15 cellular contexts compared by ENCODE assay signal in genomic region chrX:151870603-151871002, GRCh38. TPM values are rescaled to one million over a fixed set of nuclear protein-coding genes. Genes with fewer than 3 reads are reported as not detected.
A peak's percentile ranks its signal among the peaks of the same experiment; 100 is the strongest.
DNase-seq lines count a peak whose midpoint lies in the region; ATAC-seq, FAIRE-seq and TF ChIP-seq lines count a peak whose summit lies in the region.
"Had no signal": no experiment of that assay in that cellular context is flagged by ENCODE, and none has a peak within 500 bp of the region (broad histone marks: within the 10 kb centered on the region; RNA-seq: fewer than 3 reads in every experiment).

No MANE protein-coding gene starts in this region.

- ATAC-seq in A549 = peak; percentile 82 to 84
- ATAC-seq in HG03139 (IDR thresholded peaks at IDR 0.05; ENCODE audit: unreplicated experiment) = no peak
- ATAC-seq in HG03432 (IDR thresholded peaks at IDR 0.05; ENCODE audit: unreplicated experiment) = no peak
- no peak for ATAC-seq in HG03280 (IDR thresholded peaks at IDR 0.05; ENCODE audit: unreplicated experiment)

- no peak overlapping the region for H2AFZ ChIP-seq in astrocyte (ENCODE audit: low read depth, low read length)
- H2AFZ ChIP-seq: parathyroid adenoma had no signal

- peak overlapping the region; percentile 90 for H3K9ac ChIP-seq in astrocyte (ENCODE audit: low read length)
- no peak overlapping the region for H3K9ac ChIP-seq in colonic mucosa (ENCODE audit: low read depth in 2 of 2, low read length in 2 of 2)
- H3K9ac ChIP-seq: parathyroid adenoma had no signal

- H3K4me1 Mint-ChIP-seq in astrocyte (ENCODE audit: low read depth, unreplicated experiment) = peaks cover 17% of the 10 kb centered on the region

- CTCF ChIA-PET in A549 (lab: Yijun Ruan, JAX) = interaction anchor here (0.8 to 1.6 kb wide), 4 partner anchors 42 to 168 kb away, joined by 3 to 6 read pairs (median 4); no protein-coding TSS in a partner anchor

- no peaks in the 10 kb centered on the region for H4K20me1 ChIP-seq in astrocyte (ENCODE audit: insufficient read depth, low read length)

- intact Hi-C loops in colonic mucosa (cut with DNase I) = no loop called here

- peak overlapping the region; percentile 96 for H3K27ac Mint-ChIP-seq in astrocyte (ENCODE audit: unreplicated experiment)

- no peaks in the 10 kb centered on the region for H3K36me3 Mint-ChIP-seq in astrocyte (ENCODE audit: low read depth, unreplicated experiment)

- TF ChIP-seq EP300 in A549 (IDR thresholded peaks at IDR 0.05) = no peak

- peaks cover 3% of the 10 kb centered on the region for H3K27me3 Mint-ChIP-seq in astrocyte (ENCODE audit: low read depth, unreplicated experiment)

- peak; percentile 97 for FAIRE-seq in A549 (lab: Jason Lieb, UNC)
- FAIRE-seq in astrocyte (lab: Jason Lieb, UNC) = peak; percentile 100
- FAIRE-seq: A204.1 had no signal

- H3K27me3 ChIP-seq in astrocyte (ENCODE audit: insufficient read depth, low read length) (no peaks in the 10 kb centered on the region), colonic mucosa (no peaks in the 10 kb centered on the region)

- TF ChIP-seq CTCF in A549 (IDR thresholded peaks at IDR 0.05) (no peak), astrocyte (IDR thresholded peaks at IDR 0.05; ENCODE audit: insufficient read depth, low read depth, low read length) (no peak), colonic mucosa (IDR thresholded peaks at IDR 0.05) (no peak)

- peaks cover 40% of the 10 kb centered on the region for H3K4me1 ChIP-seq in A549
- H3K4me1 ChIP-seq in astrocyte (ENCODE audit: insufficient read depth, low read length) = peaks cover 18% of the 10 kb centered on the region
- no peaks in the 10 kb centered on the region for H3K4me1 ChIP-seq in colonic mucosa
- H3K4me1 ChIP-seq: parathyroid adenoma had no signal

- peaks cover 21% of the 10 kb centered on the region for H3K9me3 ChIP-seq in A549
- H3K9me3 ChIP-seq in astrocyte (ENCODE audit: insufficient read depth, low read depth, low read length) = no peaks in the 10 kb centered on the region
- H3K9me3 ChIP-seq in colonic mucosa = no peaks in the 10 kb centered on the region

- H3K4me3 ChIP-seq in A549 = no peak overlapping the region
- peak overlapping the region; percentile 48 for H3K4me3 ChIP-seq in astrocyte (ENCODE audit: insufficient read depth, low read depth, low read length)
- H3K4me3 ChIP-seq in colonic mucosa = no peak overlapping the region
- H3K4me3 ChIP-seq: lung had no signal

- H3K4me3 Mint-ChIP-seq in astrocyte (ENCODE audit: unreplicated experiment) = no peak overlapping the region

- no peak for TF ChIP-seq POLR2A in A549 (IDR thresholded peaks at IDR 0.05; ENCODE audit: low read length)

- TF ChIP-seq RAD21 in A549 (conservative IDR thresholded peaks at IDR 0.05 in 1 of 2, IDR thresholded peaks at IDR 0.05 in 1 of 2) = 0 out of 5 replicates have a peak, but pooled peaks of 1 of the 2 experiments have one; percentile 19

- H3K4me2 ChIP-seq in A549 (peak overlapping the region; percentile 83), astrocyte (ENCODE audit: low read length) (peak overlapping the region; percentile 86)

- H3K9me3 Mint-ChIP-seq in astrocyte (ENCODE audit: unreplicated experiment) = peaks cover 2% of the 10 kb centered on the region

- no peaks in the 10 kb centered on the region for H3K79me2 ChIP-seq in astrocyte (ENCODE audit: insufficient read depth, low read length)
- H3K79me2 ChIP-seq: parathyroid adenoma had no signal

- peak; percentile 35 to 70 for DNase-seq in A549 (ENCODE audit: low read depth in 1 of 2, low spot score in 1 of 2)
- peak; percentile 71 for DNase-seq in HS-27A (ENCODE audit: low read depth)
- DNase-seq in astrocyte (ENCODE audit: low read depth) = peak; percentile 90
- DNase-seq in glomerular endothelial cell (ENCODE audit: extremely low read depth, low read depth, low spot score) = peak; percentile 37
- DNase-seq in colonic mucosa = no peak
- DNase-seq: central memory CD4-positive, alpha-beta T cell; RPMI8226; substantia nigra had no signal

- POLR2A ChIA-PET in A549 (lab: Yijun Ruan, JAX) = interaction anchor here (1.1 to 1.6 kb wide), 4 partner anchors 32 to 117 kb away, joined by 3 to 8 read pairs (median 6); no protein-coding TSS in a partner anchor

- H3K36me3 ChIP-seq in astrocyte (ENCODE audit: insufficient read depth, low read length) (no peaks in the 10 kb centered on the region), colonic mucosa (no peaks in the 10 kb centered on the region)

- WGBS in A549 (ENCODE audit: missing lambda C conversion rate) = 0% methylated on average over 1 of the region's 1 CpG

- H3K27ac ChIP-seq in A549 (peak overlapping the region; percentile 96 to 97), astrocyte (ENCODE audit: low read depth, low read length) (peak overlapping the region; percentile 99), colonic mucosa (no peak overlapping the region)
- H3K27ac ChIP-seq: parathyroid adenoma, VCaP had no signal

TF ChIP-seq in A549, 52 proteins besides CTCF, POLR2A, EP300 and RAD21:
- TF ChIP-seq CEBPB (IDR thresholded peaks at IDR 0.05) (peak in 1 of 2 experiments; percentile 53; a peak in 2 of 4 replicates), MYC (IDR thresholded peaks at IDR 0.05; ENCODE audit: borderline replicate concordance, low read length) (no peak), MAZ (IDR thresholded peaks at IDR 0.05; ENCODE audit: borderline replicate concordance, low read depth, low read length) (no peak), POLR2AphosphoS2 (conservative IDR thresholded peaks at IDR 0.05; ENCODE audit: low read length) (no peak), HOXA7 (CRISPR knock-in tag; IDR thresholded peaks at IDR 0.05) (no peak), RCOR1 (IDR thresholded peaks at IDR 0.05; ENCODE audit: low read depth, low read length) (no peak), JUNB (IDR thresholded peaks at IDR 0.05) (0 out of 2 replicates have a peak, but pooled peaks have one; percentile 44), SMC3 (IDR thresholded peaks at IDR 0.05) (no peak), RARB (CRISPR knock-in tag; IDR thresholded peaks at IDR 0.05) (no peak), GATA3 (IDR thresholded peaks at IDR 0.05; ENCODE audit: borderline replicate concordance) (peak; percentile 63; the same call in 1 of the 2 replicates), MAX (IDR thresholded peaks at IDR 0.05) (peak; percentile 24; the same call in 1 of the 2 replicates), KDM5A (IDR thresholded peaks at IDR 0.05) (no peak), RFX5 (IDR thresholded peaks at IDR 0.05) (no peak), FOSL2 (IDR thresholded peaks at IDR 0.05) (peak; percentile 70), FOSL2 (CRISPR knock-in tag; IDR thresholded peaks at IDR 0.05) (peak; percentile 85)
- TF ChIP-seq, protein P1, sequence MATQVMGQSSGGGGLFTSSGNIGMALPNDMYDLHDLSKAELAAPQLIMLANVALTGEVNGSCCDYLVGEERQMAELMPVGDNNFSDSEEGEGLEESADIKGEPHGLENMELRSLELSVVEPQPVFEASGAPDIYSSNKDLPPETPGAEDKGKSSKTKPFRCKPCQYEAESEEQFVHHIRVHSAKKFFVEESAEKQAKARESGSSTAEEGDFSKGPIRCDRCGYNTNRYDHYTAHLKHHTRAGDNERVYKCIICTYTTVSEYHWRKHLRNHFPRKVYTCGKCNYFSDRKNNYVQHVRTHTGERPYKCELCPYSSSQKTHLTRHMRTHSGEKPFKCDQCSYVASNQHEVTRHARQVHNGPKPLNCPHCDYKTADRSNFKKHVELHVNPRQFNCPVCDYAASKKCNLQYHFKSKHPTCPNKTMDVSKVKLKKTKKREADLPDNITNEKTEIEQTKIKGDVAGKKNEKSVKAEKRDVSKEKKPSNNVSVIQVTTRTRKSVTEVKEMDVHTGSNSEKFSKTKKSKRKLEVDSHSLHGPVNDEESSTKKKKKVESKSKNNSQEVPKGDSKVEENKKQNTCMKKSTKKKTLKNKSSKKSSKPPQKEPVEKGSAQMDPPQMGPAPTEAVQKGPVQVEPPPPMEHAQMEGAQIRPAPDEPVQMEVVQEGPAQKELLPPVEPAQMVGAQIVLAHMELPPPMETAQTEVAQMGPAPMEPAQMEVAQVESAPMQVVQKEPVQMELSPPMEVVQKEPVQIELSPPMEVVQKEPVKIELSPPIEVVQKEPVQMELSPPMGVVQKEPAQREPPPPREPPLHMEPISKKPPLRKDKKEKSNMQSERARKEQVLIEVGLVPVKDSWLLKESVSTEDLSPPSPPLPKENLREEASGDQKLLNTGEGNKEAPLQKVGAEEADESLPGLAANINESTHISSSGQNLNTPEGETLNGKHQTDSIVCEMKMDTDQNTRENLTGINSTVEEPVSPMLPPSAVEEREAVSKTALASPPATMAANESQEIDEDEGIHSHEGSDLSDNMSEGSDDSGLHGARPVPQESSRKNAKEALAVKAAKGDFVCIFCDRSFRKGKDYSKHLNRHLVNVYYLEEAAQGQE (IDR thresholded peaks at IDR 0.05) = no peak
- TF ChIP-seq, protein P2, sequence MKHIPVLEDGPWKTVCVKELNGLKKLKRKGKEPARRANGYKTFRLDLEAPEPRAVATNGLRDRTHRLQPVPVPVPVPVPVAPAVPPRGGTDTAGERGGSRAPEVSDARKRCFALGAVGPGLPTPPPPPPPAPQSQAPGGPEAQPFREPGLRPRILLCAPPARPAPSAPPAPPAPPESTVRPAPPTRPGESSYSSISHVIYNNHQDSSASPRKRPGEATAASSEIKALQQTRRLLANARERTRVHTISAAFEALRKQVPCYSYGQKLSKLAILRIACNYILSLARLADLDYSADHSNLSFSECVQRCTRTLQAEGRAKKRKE (CRISPR knock-in tag; IDR thresholded peaks at IDR 0.05; ENCODE audit: low read depth) = no peak

RNA-seq across cellular contexts. Expression of gene MAGEA4, which starts 42.1 kb away (rescaled TPM):
- polyA plus RNA-seq in A549 (2011; rRNA removed) (0.05 TPM in 1 of 2 replicates, not detected in the other), A549 (2017; fragmentation: RNase III; extraction: RNeasy Plus Mini Kit Qiagen cat#74134 plus additional on column Dnase treatment) (not detected in 3 replicates)
- polyA plus RNA-seq in A549 (2012; cell fraction: cytosol; rRNA removed) = 0.03 and 0.05 TPM in 2 replicates
- not detected in 2 replicates for polyA plus RNA-seq in A549 (2012; cell fraction: nucleus; rRNA removed)
- polyA minus RNA-seq in A549 (2011; rRNA and poly(A)+ RNA removed) = not detected in 2 replicates
- total RNA-seq in astrocyte (not detected in 2 replicates), glomerular endothelial cell (not detected in 2 replicates), colonic mucosa (not detected)
- total RNA-seq: lung had no signal
- polyA plus RNA-seq: lung had no signal

Comparison
In these comparisons a context has a peak if more than half of its experiments do, and no peak if none do; other contexts are left out.
1. ATAC-seq: peak in A549 (2 of 2); none in HG03139 (single experiment), HG03432 (single experiment) and HG03280 (single experiment).